ENCODE assay signal across 1 cellular context in genomic region chr3:45795882-45796765, GRCh38.
TF ChIP-seq lines count a peak whose summit lies in the region.

SLC6A20 (minus strand) TSS chr3:45796536; CDS start chr3:45796419, 117 bp downstream.

TF ChIP-seq in IMR-90, 13 proteins besides CTCF, POLR2A, EP300 and RAD21 (continued from another document):
- TF ChIP-seq NFE2L2 (IDR thresholded peaks at IDR 0.05; ENCODE audit: low read depth, low read length) = no peak
- no peak for TF ChIP-seq RCOR1 (IDR thresholded peaks at IDR 0.05; ENCODE audit: insufficient replicate concordance, low read length)
- no peak for TF ChIP-seq CEBPB (IDR thresholded peaks at IDR 0.05; ENCODE audit: low read depth, low read length)
TF ChIP-seq in IMR-90: peak in this region for 0.
